ENCODE assay signal across 25 cellular contexts in genomic region chr4:80878218-80878617, GRCh38.
"Had no signal": no experiment of that assay in that cellular context is flagged by ENCODE, and none has a peak within 500 bp of the region (broad histone marks: within the 10 kb centered on the region; RNA-seq: fewer than 3 reads in every experiment).

No MANE protein-coding gene starts in this region.

- DNase-seq: activated B cell treated with CpG ODN at 0.5 μM for 24 hours; activated CD4-positive, alpha-beta T cell treated with anti-CD3 and anti-CD28 coated beads for 36 hours; activated CD4-positive, alpha-beta T cell treated with anti-CD3 and anti-CD28 coated beads, Interleukin-2, amount 50 U/mL, for 4 hours; activated CD8-positive, alpha-beta memory T cell treated with anti-CD3 and anti-CD28 coated beads, Interleukin-2, amount 50 U/mL, for 48 hours; activated naive CD4-positive, alpha-beta T cell treated with Interleukin-2 at 50 U/mL for 16 hours; activated naive CD8-positive, alpha-beta T cell treated with anti-CD3 and anti-CD28 coated beads for 36 hours; activated T-cell treated with anti-CD3 and anti-CD28 coated beads, Interleukin-2, amount 50 U/mL, for 4 hours; amniotic stem cell; dermis blood vessel endothelial cell; effector memory CD4-positive, alpha-beta T cell; gastrocnemius medialis; heart left ventricle; naive thymus-derived CD4-positive, alpha-beta T cell; stimulated activated CD4-positive, alpha-beta T cell treated with anti-CD3 and anti-CD28 coated beads, Interleukin-4, amount 100 ng/mL, for 1 hour; stimulated activated naive CD4-positive, alpha-beta T cell; T-cell; testis; trophoblast cell; uterus had no signal

- H3K27ac Mint-ChIP-seq: activated B cell treated with CpG ODN at 0.5 μM for 24 hours; activated CD4-positive, alpha-beta T cell treated with anti-CD3 and anti-CD28 coated beads for 36 hours; activated naive CD8-positive, alpha-beta T cell treated with anti-CD3 and anti-CD28 coated beads for 36 hours; naive thymus-derived CD4-positive, alpha-beta T cell; T-cell had no signal

- H3K36me3 Mint-ChIP-seq: activated naive CD8-positive, alpha-beta T cell treated with anti-CD3 and anti-CD28 coated beads for 36 hours; T-cell had no signal

- H3K4me1 ChIP-seq: gastrocnemius medialis, heart left ventricle, testis, uterus had no signal

- H3K9me3 ChIP-seq: gastrocnemius medialis, heart left ventricle, testis, uterus had no signal

- H3K27me3 Mint-ChIP-seq: activated B cell treated with CpG ODN at 0.5 μM for 24 hours; activated naive CD8-positive, alpha-beta T cell treated with anti-CD3 and anti-CD28 coated beads for 36 hours had no signal

- H3K4me3 ChIP-seq: cardiac muscle cell, gastrocnemius medialis, heart left ventricle, lung, testis, uterus had no signal

- H3K4me3 Mint-ChIP-seq: activated B cell treated with CpG ODN at 0.5 μM for 24 hours; activated CD4-positive, alpha-beta T cell treated with anti-CD3 and anti-CD28 coated beads for 36 hours; activated naive CD8-positive, alpha-beta T cell treated with anti-CD3 and anti-CD28 coated beads for 36 hours; activated T-cell treated with anti-CD3 and anti-CD28 coated beads, Interleukin-2, amount 50 U/mL, for 4 hours; naive thymus-derived CD4-positive, alpha-beta T cell; T-cell had no signal

- H3K27ac ChIP-seq: cardiac muscle cell, gastrocnemius medialis, heart left ventricle, testis, uterus had no signal

- H3K9me3 Mint-ChIP-seq: activated T-cell treated with anti-CD3 and anti-CD28 coated beads, Interleukin-2, amount 50 U/mL, for 4 hours had no signal

- H3K36me3 ChIP-seq: cardiac muscle cell, gastrocnemius medialis, heart left ventricle, uterus had no signal

- H3K27me3 ChIP-seq: cardiac muscle cell, gastrocnemius medialis, heart left ventricle, testis, uterus had no signal

- ATAC-seq: activated CD4-positive, alpha-beta T cell treated with anti-CD3 and anti-CD28 coated beads for 36 hours; activated T-cell treated with anti-CD3 and anti-CD28 coated beads, Interleukin-2, amount 50 U/mL, for 4 hours; esophagus mucosa; gastrocnemius medialis; heart left ventricle; left lobe of liver; naive thymus-derived CD4-positive, alpha-beta T cell; sciatic nerve; T-cell had no signal

- FAIRE-seq: TTC549 had no signal
